8 cellular contexts compared by ENCODE assay signal in the genomic region with DNA sequence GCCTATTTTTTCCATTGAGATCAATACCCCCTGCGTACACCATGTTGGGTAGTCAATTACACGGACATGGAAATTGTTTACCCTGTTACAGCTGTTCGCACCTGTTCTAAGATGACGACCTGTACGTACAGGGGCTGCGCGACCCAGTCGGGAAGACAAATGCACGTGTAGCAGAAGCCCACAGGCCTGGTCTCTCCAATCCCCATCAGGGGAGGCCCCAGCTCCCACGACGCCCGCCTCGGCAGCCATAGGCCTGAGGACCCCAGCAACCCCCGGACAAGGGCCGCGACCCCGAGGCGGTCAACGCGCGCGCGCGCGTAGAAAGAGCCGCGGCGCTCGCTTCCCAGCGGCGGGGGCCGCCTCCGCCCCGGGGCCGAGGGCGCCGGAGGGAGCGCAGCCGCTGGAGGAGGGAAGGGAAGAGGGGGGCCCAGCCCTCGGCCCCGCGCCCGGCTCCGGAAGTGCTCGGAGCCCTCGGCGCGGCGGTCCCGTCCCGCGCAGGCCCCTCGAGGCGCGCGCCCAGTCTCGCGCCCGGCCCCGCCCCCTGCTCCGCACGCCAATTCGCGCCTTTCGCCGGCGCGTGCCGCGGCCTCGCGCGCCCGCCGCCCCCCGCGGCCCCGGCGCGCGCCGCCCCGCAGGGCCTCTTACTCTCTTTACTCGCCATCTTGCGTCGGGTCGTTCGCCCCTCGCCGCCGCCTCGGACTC. TPM values are rescaled to one million over a fixed set of nuclear protein-coding genes. Genes with fewer than 3 reads are reported as not detected.
DNase-seq lines count a peak whose midpoint lies in the region; ATAC-seq and TF ChIP-seq lines count a peak whose summit lies in the region.

No MANE protein-coding gene starts in this region.

- peaks cover 35 to 51% (median 45%) of the 10 kb centered on the region in 3 donors for H3K4me1 Mint-ChIP-seq in CD8-positive, alpha-beta memory T cell

- ATAC-seq in GM19452 (IDR thresholded peaks at IDR 0.05; ENCODE audit: unreplicated experiment) (peak; percentile 49), HG03460 (IDR thresholded peaks at IDR 0.05; ENCODE audit: unreplicated experiment) (peak; percentile 42)

- H3K79me2 ChIP-seq in hepatocyte = peaks cover 50% of the 10 kb centered on the region

- H3K9me3 ChIP-seq in CD8-positive, alpha-beta memory T cell (ENCODE audit: low read length) = no peaks in the 10 kb centered on the region
- H3K9me3 ChIP-seq in hepatocyte (ENCODE audit: low read depth) = no peaks in the 10 kb centered on the region
- H3K9me3 ChIP-seq in skeletal muscle tissue (ENCODE audit: control insufficient read depth in 3 of 3, low read length in 3 of 3) = no peaks in the 10 kb centered on the region

- H3K36me3 ChIP-seq in CD8-positive, alpha-beta memory T cell (ENCODE audit: insufficient read depth, low read length) = no peaks in the 10 kb centered on the region
- no peaks in the 10 kb centered on the region for H3K36me3 ChIP-seq in hepatocyte (replicated peaks; ENCODE audit: insufficient read depth, low read depth)
- H3K36me3 ChIP-seq in skeletal muscle tissue (ENCODE audit: control insufficient read depth in 3 of 3, insufficient read depth in 3 of 3, low read length in 3 of 3) = peaks cover 0 to 3% (median 0%) of the 10 kb centered on the region in 3 donors

- peaks cover 0 to 26% (median 2%) of the 10 kb centered on the region in 3 donors for H3K36me3 Mint-ChIP-seq in CD8-positive, alpha-beta memory T cell

- peak overlapping the region; percentile 74 for H3K4me3 ChIP-seq in CD8-positive, alpha-beta memory T cell (ENCODE audit: low read length)
- H3K4me3 ChIP-seq in hepatocyte = peak overlapping the region; percentile 76
- H3K4me3 ChIP-seq in skeletal muscle tissue (ENCODE audit: low read length in 3 of 3) = peak overlapping the region; percentile 74 to 82 (median 80)

- H3K4me3 Mint-ChIP-seq in CD8-positive, alpha-beta memory T cell = peak overlapping the region; percentile 93 to 99 (median 98)

- peak overlapping the region; percentile 54 for H2AFZ ChIP-seq in hepatocyte

- peak overlapping the region; percentile 80 for H3K27ac ChIP-seq in CD8-positive, alpha-beta memory T cell (ENCODE audit: low read depth, low read length)
- H3K27ac ChIP-seq in RWPE1 (peak overlapping the region; percentile 91), hepatocyte (peak overlapping the region; percentile 97), skeletal muscle tissue (ENCODE audit: low read depth, low read length) (peak overlapping the region; percentile 89)

- CTCF ChIA-PET in CD8-positive, alpha-beta memory T cell (lab: Charles Lee) = interaction anchor here (5.7 kb wide), 1 partner anchor 13 kb away, joined by 24 read pairs; no protein-coding TSS in a partner anchor
- CTCF ChIA-PET in RWPE1 (lab: Yijun Ruan, JAX) = interaction anchor here (0.7 kb wide), 1 partner anchor 14 kb away, joined by 4 read pairs; no protein-coding TSS in a partner anchor

- POLR2A ChIA-PET in CD8-positive, alpha-beta memory T cell (lab: Charles Lee) = interaction anchor here (1.0 to 2.7 kb wide), 2 partner anchors 13 to 84 kb away, joined by 3 to 10 read pairs; no protein-coding TSS in a partner anchor
- POLR2A ChIA-PET in RWPE1 (lab: Yijun Ruan, JAX; ENCODE audit: low non-redundant PET) = no interaction called here

- no peaks in the 10 kb centered on the region for H3K9me3 Mint-ChIP-seq in CD8-positive, alpha-beta memory T cell

- H3K9me2 ChIP-seq in hepatocyte (replicated peaks; ENCODE audit: insufficient read depth) = no peaks in the 10 kb centered on the region

- WGBS in hepatocyte (ENCODE audit: low lambda C conversion rate, missing lambda C conversion rate) = 1% methylated on average over 48 of the region's 92 CpGs

- H3K27ac Mint-ChIP-seq in CD8-positive, alpha-beta memory T cell = peak overlapping the region; percentile 93 to 99 (median 98)

- no peak for TF ChIP-seq CTCF in RWPE1 (conservative IDR thresholded peaks at IDR 0.05; ENCODE audit: low read depth)
- TF ChIP-seq CTCF in hepatocyte (IDR thresholded peaks at IDR 0.05; ENCODE audit: poor library complexity) = no peak

- peak overlapping the region; percentile 68 to 84 (median 73) for H3K9ac ChIP-seq in skeletal muscle tissue (ENCODE audit: low read depth in 1 of 3, low read length in 3 of 3)

- no peaks in the 10 kb centered on the region for H3K27me3 ChIP-seq in CD8-positive, alpha-beta memory T cell (ENCODE audit: insufficient read depth, low read length, poor library complexity, severe bottlenecking)
- H3K27me3 ChIP-seq in hepatocyte (no peaks in the 10 kb centered on the region), skeletal muscle tissue (ENCODE audit: control insufficient read depth in 3 of 3, insufficient read depth in 3 of 3, low read length in 3 of 3) (peaks cover 0 to 11% (median 0%) of the 10 kb centered on the region in 3 donors)

- H4K20me1 ChIP-seq in hepatocyte (ENCODE audit: insufficient read depth, poor library complexity, severe bottlenecking) = peaks cover 48% of the 10 kb centered on the region

- peaks cover 33% of the 10 kb centered on the region for H3K4me1 ChIP-seq in CD8-positive, alpha-beta memory T cell (ENCODE audit: insufficient read depth, low read length)
- H3K4me1 ChIP-seq in hepatocyte (ENCODE audit: insufficient read depth) (peaks cover 40% of the 10 kb centered on the region), skeletal muscle tissue (ENCODE audit: control insufficient read depth in 3 of 3, insufficient read depth in 3 of 3, low read length in 3 of 3) (peaks cover 13 to 23% (median 22%) of the 10 kb centered on the region in 3 donors)

- DNase-seq in CD8-positive, alpha-beta memory T cell = peak; percentile 43 to 68 (median 53)
- DNase-seq in RWPE1 (ENCODE audit: low spot score) (peak; percentile 5), amniotic epithelial cell (ENCODE audit: low read depth) (peak; percentile 10), hepatocyte (ENCODE audit: low spot score) (peak; percentile 89), GM19240 (ENCODE audit: insufficient read length, low spot score) (no peak)

- peak overlapping the region; percentile 94 for H3K4me2 ChIP-seq in hepatocyte

- H3K27me3 Mint-ChIP-seq in CD8-positive, alpha-beta memory T cell = no peaks in the 10 kb centered on the region

RNA-seq across cellular contexts. Expression of a gene that starts 0.6 kb away (rescaled TPM):
- total RNA-seq in CD8-positive, alpha-beta memory T cell = 100 to 1,000 TPM; 156 to 163 TPM
- 155 TPM for polyA plus RNA-seq in CD8-positive, alpha-beta memory T cell
- total RNA-seq in hepatocyte (170 and 185 TPM in 2 replicates), skeletal muscle tissue (145 TPM)
- 260 and 263 TPM in 2 replicates for polyA plus RNA-seq in hepatocyte
